In genomic region chr12:6567824-6568617, GRCh38 we compare ENCODE assay signal across 1 cellular context.
TF ChIP-seq lines count a peak whose summit lies in the region.

NOP2 (minus strand) TSS chr12:6568291; CDS start chr12:6567918, 373 bp downstream.

TF ChIP-seq in HepG2, 621 proteins besides CTCF, POLR2A, EP300 and RAD21 (continued from another document and continues in another):
- TF ChIP-seq PAXIP1 (CRISPR knock-in tag; conservative IDR thresholded peaks at IDR 0.05) (no peak), AGO2 (optimal IDR thresholded peaks at IDR 0.05; ENCODE audit: low read depth, low read length) (peak; percentile 91), NFYB (CRISPR knock-in tag; IDR thresholded peaks at IDR 0.05) (0 out of 2 replicates have a peak, but pooled peaks have one; percentile 18), EEA1 (CRISPR knock-in tag; IDR thresholded peaks at IDR 0.05; ENCODE audit: borderline replicate concordance) (no peak; the same call in 1 of the 2 replicates), ZBTB7B (CRISPR knock-in tag; IDR thresholded peaks at IDR 0.05) (peak; percentile 15; the same call in 1 of the 2 replicates), TSC22D2 (CRISPR knock-in tag; IDR thresholded peaks at IDR 0.05; ENCODE audit: borderline replicate concordance) (no peak), MYPOP (CRISPR knock-in tag; IDR thresholded peaks at IDR 0.05) (peak; percentile 98), MLLT10 (CRISPR knock-in tag; IDR thresholded peaks at IDR 0.05) (no peak), ZMYM3 (CRISPR knock-in tag; IDR thresholded peaks at IDR 0.05) (0 out of 2 replicates have a peak, but pooled peaks have one; percentile 11), NFKB2 (CRISPR knock-in tag; IDR thresholded peaks at IDR 0.05; ENCODE audit: borderline replicate concordance) (peak; percentile 92; the same call in 1 of the 2 replicates), KLF12 (CRISPR knock-in tag; IDR thresholded peaks at IDR 0.05; ENCODE audit: borderline replicate concordance) (0 out of 2 replicates have a peak, but pooled peaks have one; percentile 70), ETV6 (CRISPR knock-in tag; conservative IDR thresholded peaks at IDR 0.05) (no peak), HNF4A (CRISPR knock-in tag; IDR thresholded peaks at IDR 0.05) (peak; percentile 19; the same call in 1 of the 2 replicates), DZIP1 (CRISPR knock-in tag; IDR thresholded peaks at IDR 0.05) (peak; percentile 66), ATF2 (CRISPR knock-in tag; IDR thresholded peaks at IDR 0.05) (peak; percentile 63), HIVEP1 (CRISPR knock-in tag; IDR thresholded peaks at IDR 0.05) (peak; percentile 70), NFE2L2 (IDR thresholded peaks at IDR 0.05; ENCODE audit: low read length) (no peak), SKIL (CRISPR knock-in tag; IDR thresholded peaks at IDR 0.05; ENCODE audit: borderline replicate concordance) (no peak), ZNF569 (CRISPR knock-in tag; IDR thresholded peaks at IDR 0.05; ENCODE audit: borderline replicate concordance) (peak; percentile 82; the same call in 1 of the 2 replicates), ZNF598 (CRISPR knock-in tag; IDR thresholded peaks at IDR 0.05; ENCODE audit: borderline replicate concordance) (peak; percentile 96), ZNF260 (CRISPR knock-in tag; IDR thresholded peaks at IDR 0.05; ENCODE audit: borderline replicate concordance, low read depth) (no peak), ZNF207 (IDR thresholded peaks at IDR 0.05; ENCODE audit: borderline replicate concordance) (no peak), THYN1 (CRISPR knock-in tag; IDR thresholded peaks at IDR 0.05; ENCODE audit: borderline replicate concordance, low read depth) (0 out of 2 replicates have a peak, but pooled peaks have one; percentile 79), ZNF678 (CRISPR knock-in tag; IDR thresholded peaks at IDR 0.05) (0 out of 2 replicates have a peak, but pooled peaks have one; percentile 21), ZNF570 (CRISPR knock-in tag; IDR thresholded peaks at IDR 0.05; ENCODE audit: borderline replicate concordance) (no peak), ZNF546 (CRISPR knock-in tag; conservative IDR thresholded peaks at IDR 0.05) (peak; percentile 77; the same call in 1 of the 2 replicates), MTA1 (CRISPR knock-in tag; IDR thresholded peaks at IDR 0.05; ENCODE audit: borderline replicate concordance) (no peak), ZBTB49 (CRISPR knock-in tag; IDR thresholded peaks at IDR 0.05; ENCODE audit: borderline replicate concordance) (no peak), PTBP1 (IDR thresholded peaks at IDR 0.05; ENCODE audit: low read depth, low read length, poor library complexity, severe bottlenecking) (no peak), CCDC6 (CRISPR knock-in tag; IDR thresholded peaks at IDR 0.05) (peak; percentile 49; the same call in 1 of the 2 replicates), ZNF550 (CRISPR knock-in tag; IDR thresholded peaks at IDR 0.05; ENCODE audit: borderline replicate concordance) (peak; percentile 98), IKZF4 (CRISPR knock-in tag; IDR thresholded peaks at IDR 0.05; ENCODE audit: borderline replicate concordance, low read depth, not compliant biosample characterization) (peak; percentile 56), KLF6 (CRISPR knock-in tag; IDR thresholded peaks at IDR 0.05) (peak; percentile 59; the same call in 1 of the 2 replicates), NFATC3 (CRISPR knock-in tag; IDR thresholded peaks at IDR 0.05) (no peak), ZBTB3 (CRISPR knock-in tag; IDR thresholded peaks at IDR 0.05; ENCODE audit: borderline replicate concordance, low read depth) (no peak), ZNF605 (CRISPR knock-in tag; IDR thresholded peaks at IDR 0.05) (no peak), TBX3 (IDR thresholded peaks at IDR 0.05; ENCODE audit: borderline replicate concordance) (no peak), ZNF510 (CRISPR knock-in tag; IDR thresholded peaks at IDR 0.05; ENCODE audit: low read depth) (no peak)
- TF ChIP-seq, protein P1, sequence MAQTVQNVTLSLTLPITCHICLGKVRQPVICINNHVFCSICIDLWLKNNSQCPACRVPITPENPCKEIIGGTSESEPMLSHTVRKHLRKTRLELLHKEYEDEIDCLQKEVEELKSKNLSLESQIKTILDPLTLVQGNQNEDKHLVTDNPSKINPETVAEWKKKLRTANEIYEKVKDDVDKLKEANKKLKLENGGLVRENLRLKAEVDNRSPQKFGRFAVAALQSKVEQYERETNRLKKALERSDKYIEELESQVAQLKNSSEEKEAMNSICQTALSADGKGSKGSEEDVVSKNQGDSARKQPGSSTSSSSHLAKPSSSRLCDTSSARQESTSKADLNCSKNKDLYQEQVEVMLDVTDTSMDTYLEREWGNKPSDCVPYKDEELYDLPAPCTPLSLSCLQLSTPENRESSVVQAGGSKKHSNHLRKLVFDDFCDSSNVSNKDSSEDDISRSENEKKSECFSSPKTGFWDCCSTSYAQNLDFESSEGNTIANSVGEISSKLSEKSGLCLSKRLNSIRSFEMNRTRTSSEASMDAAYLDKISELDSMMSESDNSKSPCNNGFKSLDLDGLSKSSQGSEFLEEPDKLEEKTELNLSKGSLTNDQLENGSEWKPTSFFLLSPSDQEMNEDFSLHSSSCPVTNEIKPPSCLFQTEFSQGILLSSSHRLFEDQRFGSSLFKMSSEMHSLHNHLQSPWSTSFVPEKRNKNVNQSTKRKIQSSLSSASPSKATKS (CRISPR knock-in tag; IDR thresholded peaks at IDR 0.05) = no peak
- TF ChIP-seq, protein P2, sequence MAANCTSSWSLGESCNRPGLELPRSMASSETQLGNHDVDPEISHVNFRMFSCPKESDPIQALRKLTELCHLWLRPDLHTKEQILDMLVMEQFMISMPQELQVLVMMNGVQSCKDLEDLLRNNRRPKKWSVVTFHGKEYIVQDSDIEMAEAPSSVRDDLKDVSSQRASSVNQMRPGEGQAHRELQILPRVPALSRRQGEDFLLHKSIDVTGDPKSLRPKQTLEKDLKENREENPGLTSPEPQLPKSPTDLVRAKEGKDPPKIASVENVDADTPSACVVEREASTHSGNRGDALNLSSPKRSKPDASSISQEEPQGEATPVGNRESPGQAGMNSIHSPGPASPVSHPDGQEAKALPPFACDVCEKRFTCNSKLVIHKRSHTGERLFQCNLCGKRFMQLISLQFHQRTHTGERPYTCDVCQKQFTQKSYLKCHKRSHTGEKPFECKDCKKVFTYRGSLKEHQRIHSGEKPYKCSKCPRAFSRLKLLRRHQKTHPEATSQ (CRISPR knock-in tag; IDR thresholded peaks at IDR 0.05; ENCODE audit: borderline replicate concordance) = 0 out of 2 replicates have a peak, but pooled peaks have one; percentile 64
